15 cellular contexts compared by ENCODE assay signal in the genomic region with DNA sequence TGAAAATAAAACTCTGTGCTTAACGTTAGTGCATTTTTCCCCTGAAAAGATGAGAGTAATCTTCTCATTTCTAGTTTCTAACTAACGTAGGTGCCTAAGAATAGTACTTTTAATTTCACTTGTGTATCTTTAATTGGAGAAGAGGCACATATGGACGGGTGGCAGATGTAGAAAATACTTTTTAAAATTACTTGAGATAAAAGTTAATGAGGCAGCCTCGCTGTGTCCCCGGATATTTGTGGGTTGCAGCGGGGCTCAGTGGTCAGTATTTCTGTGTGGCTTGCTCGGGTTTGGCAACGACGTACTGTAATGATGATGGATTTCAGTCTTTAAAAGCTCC. TPM values are rescaled to one million over a fixed set of nuclear protein-coding genes. Genes with fewer than 3 reads are reported as not detected.
DNase-seq lines count a peak whose midpoint lies in the region; ATAC-seq and TF ChIP-seq lines count a peak whose summit lies in the region.
"Had no signal": no experiment of that assay in that cellular context is flagged by ENCODE, and none has a peak within 500 bp of the region (broad histone marks: within the 10 kb centered on the region; RNA-seq: fewer than 3 reads in every experiment).

No MANE protein-coding gene starts in this region.

- no peaks in the 10 kb centered on the region for H4K20me1 ChIP-seq in fibroblast of lung (ENCODE audit: control insufficient read depth, extremely low read depth, insufficient read depth, low read length)

- H3K9me3 ChIP-seq in heart right ventricle, result no peaks in the 10 kb centered on the region
- H3K9me3 ChIP-seq in fibroblast of lung (ENCODE audit: control insufficient read depth, insufficient read depth, low read depth, low read length), result no peaks in the 10 kb centered on the region
- peaks cover 0 to 9% of the 10 kb centered on the region in 2 donors for H3K9me3 ChIP-seq in neuronal stem cell (replicated peaks in 1 of 2; ENCODE audit: control insufficient read depth in 2 of 2, insufficient read depth in 1 of 2, low read depth in 1 of 2, low read length in 2 of 2)
- H3K9me3 ChIP-seq in aorta (ENCODE audit: control insufficient read depth, low read length), result no peaks in the 10 kb centered on the region
- H3K9me3 ChIP-seq: A549, mucosa of descending colon had no signal

- no peak overlapping the region for H3K18ac ChIP-seq in neuronal stem cell (ENCODE audit: low read length)

- H3K36me3 ChIP-seq in heart right ventricle, result peaks cover 0 to 63% (median 25%) of the 10 kb centered on the region in 9 donors
- peaks cover 2% of the 10 kb centered on the region for H3K36me3 ChIP-seq in fibroblast of lung (ENCODE audit: control insufficient read depth, insufficient read depth, low read length)
- H3K36me3 ChIP-seq in neuronal stem cell (replicated peaks in 1 of 2; ENCODE audit: control insufficient read depth in 2 of 2, insufficient read depth in 2 of 2, low read length in 2 of 2), result no peaks in the 10 kb centered on the region
- peaks cover 5 to 8% of the 10 kb centered on the region in 2 donors for H3K36me3 ChIP-seq in aorta (ENCODE audit: control insufficient read depth in 1 of 2, insufficient read depth in 2 of 2, low read length in 1 of 2)

- peak overlapping the region; percentile 15 for H3K23ac ChIP-seq in neuronal stem cell (ENCODE audit: low read depth, low read length, poor library complexity)

- no peak overlapping the region for H3K4ac ChIP-seq in neuronal stem cell (ENCODE audit: low read length)

- in situ Hi-C loops in GM13977 (cut with MboI; ENCODE audit: low pct_unique_long_range_greater_than_20kb, low sequenced_read_pairs, unreplicated experiment), result no loop called here

- no peak for ATAC-seq in heart right ventricle
- no peak for ATAC-seq in Right ventricle myocardium inferior
- no peak for ATAC-seq in aorta (ENCODE audit: low FRiP score)
- ATAC-seq in HG03159 (IDR thresholded peaks at IDR 0.05; ENCODE audit: unreplicated experiment), result no peak
- ATAC-seq: A549 had no signal

- no peak overlapping the region for H2BK120ac ChIP-seq in neuronal stem cell (ENCODE audit: low read depth, low read length)

- no peak for TF ChIP-seq CTCF in heart right ventricle (IDR thresholded peaks at IDR 0.05)
- no peak for TF ChIP-seq CTCF in fibroblast of lung (conservative IDR thresholded peaks at IDR 0.05 in 1 of 2, IDR thresholded peaks at IDR 0.05 in 1 of 2; ENCODE audit: low read depth in 1 of 2, low read length in 2 of 2)
- TF ChIP-seq CTCF in GM13977 (IDR thresholded peaks at IDR 0.05; ENCODE audit: extremely low read depth, insufficient read depth, missing control alignments), result no peak

- H4K91ac ChIP-seq in neuronal stem cell (ENCODE audit: low read depth, low read length, poor library complexity), result no peak overlapping the region

- no peaks in the 10 kb centered on the region for H3K79me1 ChIP-seq in neuronal stem cell (ENCODE audit: low read depth, low read length)

- WGBS in heart right ventricle, 2 donors, result 21 to 29% methylated on average over 9 of the region's 9 CpGs
- WGBS in neuronal stem cell (ENCODE audit: extremely low coverage in 2 of 2, insufficient read length in 2 of 2, insufficient replicate concordance in 1 of 2), 2 donors, result no CpG with 5 or more reads among the region's 9 CpGs
- 1% methylated on average over 9 of the region's 9 CpGs for WGBS in aorta, 2 donors

- no peak overlapping the region for H2BK15ac ChIP-seq in neuronal stem cell (ENCODE audit: low read length)

- H2AFZ ChIP-seq in fibroblast of lung (ENCODE audit: low read length), result no peak overlapping the region
- no peak overlapping the region for H2AFZ ChIP-seq in neuronal stem cell (ENCODE audit: low read length)

- H3K79me2 ChIP-seq in fibroblast of lung (ENCODE audit: control insufficient read depth, insufficient read depth, low read length), result peaks cover 17% of the 10 kb centered on the region

- H3K14ac ChIP-seq in neuronal stem cell (ENCODE audit: low read length), result no peak overlapping the region

- H3K4me3 ChIP-seq in heart right ventricle (peak overlapping the region; percentile 36 to 97 (median 85)), fibroblast of lung (replicated peaks in 1 of 4; ENCODE audit: control extremely low read depth in 1 of 4, insufficient read depth in 1 of 4, low read depth in 3 of 4, low read length in 4 of 4) (peak overlapping the region in 2 of 4 experiments; percentile 10 to 72), neuronal stem cell (ENCODE audit: low read length in 2 of 2) (no peak overlapping the region), aorta (ENCODE audit: low read length in 2 of 2) (peak overlapping the region; percentile 32 to 80)
- H3K4me3 ChIP-seq: A549, mucosa of descending colon had no signal

- H3K4me1 ChIP-seq in heart right ventricle, result peaks cover 2 to 50% (median 18%) of the 10 kb centered on the region in 9 donors
- no peaks in the 10 kb centered on the region for H3K4me1 ChIP-seq in fibroblast of lung (ENCODE audit: control insufficient read depth, extremely low read depth, insufficient read depth, low read length)
- no peaks in the 10 kb centered on the region for H3K4me1 ChIP-seq in neuronal stem cell (ENCODE audit: control insufficient read depth in 2 of 2, insufficient read depth in 1 of 2, low read depth in 1 of 2, low read length in 2 of 2)
- H3K4me1 ChIP-seq in aorta (ENCODE audit: control insufficient read depth in 1 of 2, insufficient read depth in 2 of 2, low read length in 2 of 2), result no peaks in the 10 kb centered on the region
- H3K4me1 ChIP-seq: A549 had no signal

- no peak overlapping the region for H2BK5ac ChIP-seq in neuronal stem cell (ENCODE audit: low read length)

- H2AK5ac ChIP-seq in neuronal stem cell (ENCODE audit: low read depth, low read length), result no peak overlapping the region

- peaks cover 0 to 89% (median 0%) of the 10 kb centered on the region in 7 donors for H3K27me3 ChIP-seq in heart right ventricle
- no peaks in the 10 kb centered on the region for H3K27me3 ChIP-seq in fibroblast of lung (ENCODE audit: control insufficient read depth, insufficient read depth, low read length)
- peaks cover 39 to 100% (median 75%) of the 10 kb centered on the region in 3 experiments for H3K27me3 ChIP-seq in neuronal stem cell (ENCODE audit: control insufficient read depth in 3 of 3, insufficient read depth in 3 of 3, low read depth in 1 of 3, low read length in 3 of 3)
- H3K27me3 ChIP-seq in aorta (ENCODE audit: control insufficient read depth in 1 of 2, insufficient read depth in 2 of 2, low read length in 1 of 2), result no peaks in the 10 kb centered on the region

- H3K27ac ChIP-seq in heart right ventricle (peak overlapping the region; percentile 80 to 100 (median 97)), fibroblast of lung (ENCODE audit: insufficient read depth, low read length) (no peak overlapping the region), neuronal stem cell (replicated peaks; ENCODE audit: low read length) (no peak overlapping the region), aorta (ENCODE audit: low read depth in 1 of 2, low read length in 2 of 2) (peak overlapping the region; percentile 46 to 69)
- H3K27ac ChIP-seq: A549 had no signal

- H2BK12ac ChIP-seq in neuronal stem cell (ENCODE audit: low read length), result no peak overlapping the region

- H3K9ac ChIP-seq in fibroblast of lung (ENCODE audit: insufficient read depth, low read length) (peak overlapping the region; percentile 2), neuronal stem cell (ENCODE audit: low read depth, low read length, poor library complexity) (no peak overlapping the region)

- no peak overlapping the region for H4K8ac ChIP-seq in neuronal stem cell (ENCODE audit: low read depth, low read length)

- DNase-seq in heart right ventricle (no peak), Right ventricle myocardium inferior (ENCODE audit: missing footprints) (no peak), fibroblast of lung (ENCODE audit: low read depth in 2 of 2) (no peak), neuronal stem cell (ENCODE audit: low spot score) (no peak), aorta (no peak), GM13977 (ENCODE audit: low spot score) (no peak)
- DNase-seq in activated CD4-positive, alpha-beta T cell treated with anti-CD3 and anti-CD28 coated beads, Interleukin-2, amount 50 U/mL, for 48 hours, result no peak
- DNase-seq: activated CD4-positive, alpha-beta T cell treated with anti-CD3 and anti-CD28 coated beads, Interleukin-2, amount 10 ng/mL, durations not matched to agents 24 days and 14 days; COR-L47; NCI-H1417 treated with DMSO at 0.1 percent for 48 hours; RPMI8226; T-helper 2 cell had no signal

- H3K4me2 ChIP-seq in fibroblast of lung (ENCODE audit: extremely low read depth, insufficient read depth, low read length), result peak overlapping the region; percentile 51
- H3K4me2 ChIP-seq in neuronal stem cell (ENCODE audit: insufficient read depth, low read length, poor library complexity, severe bottlenecking), result no peak overlapping the region
- H3K4me2 ChIP-seq: A549 had no signal

- intact Hi-C loops in heart right ventricle (cut with DNase I) (loop anchor here in 4 of 10 donors (2.0 to 10.0 kb wide), 5 partner anchors 91 to 529 kb away; no protein-coding TSS in a partner anchor), Right ventricle myocardium inferior (cut with DNase I) (loop anchor here (1.0 to 2.0 kb wide), 2 partner anchors 15 to 91 kb away; no protein-coding TSS in a partner anchor), aorta (cut with DNase I) (no loop called here)

RNA-seq across cellular contexts. Expression of a gene that starts 6.9 kb away (rescaled TPM):
- total RNA-seq in heart right ventricle, result 10 to 100 TPM; 54.6 to 99.5 (median 73.4) TPM
- 10 to 100 TPM; 36.7 to 46.5 TPM for polyA plus RNA-seq in heart right ventricle
- 56.3 TPM for total RNA-seq in Right ventricle myocardium inferior
- 6.3 and 10.0 TPM in 2 replicates for total RNA-seq in fibroblast of lung
- 1.4 and 4.1 TPM in 2 replicates for polyA plus RNA-seq in fibroblast of lung
- polyA plus RNA-seq in fibroblast of lung (2012), result 2.1 and 5.7 TPM in 2 replicates
- 0.31 and 1.1 TPM in 2 replicates for polyA minus RNA-seq in fibroblast of lung (ENCODE audit: low replicate concordance)
- 0.04 TPM for polyA plus RNA-seq in neuronal stem cell (2013, experiment 1 of 2)
- 0.03 TPM for polyA plus RNA-seq in neuronal stem cell (2013, experiment 2 of 2)
- 10 to 100 TPM; 28.7 to 41.5 TPM for total RNA-seq in aorta
- 10 to 100 TPM; 16.0 to 32.8 TPM for polyA plus RNA-seq in aorta
- total RNA-seq: activated CD4-positive, alpha-beta T cell treated with anti-CD3 and anti-CD28 coated beads, Interleukin-2, amount 10 ng/mL, durations not matched to agents 24 days and 14 days had no signal

Comparison
In these comparisons a context has a peak if more than half of its experiments do, and no peak if none do; other contexts are left out.
1. H3K27ac ChIP-seq: peak in heart right ventricle (10 of 10) and aorta (2 of 2); none in fibroblast of lung (single experiment) and neuronal stem cell (single experiment).
2. H3K4me3 ChIP-seq: peak in heart right ventricle (10 of 10) and aorta (2 of 2); none in neuronal stem cell (0 of 2).